In genomic region chr17:17994271-17994670, GRCh38 we compare ENCODE assay signal across 1 cellular context.
TF ChIP-seq lines count a peak whose summit lies in the region.

No MANE protein-coding gene starts in this region.

TF ChIP-seq in GM12878, 131 proteins besides CTCF, POLR2A, EP300 and RAD21:
- TF ChIP-seq SMC3 (IDR thresholded peaks at IDR 0.05; ENCODE audit: borderline replicate concordance, low read length): peak; percentile 24; the same call in 1 of the 2 replicates
- 0 out of 2 replicates have a peak, but pooled peaks have one; percentile 43 for TF ChIP-seq PAX5 (IDR thresholded peaks at IDR 0.05; ENCODE audit: borderline replicate concordance, low read depth, low read length)
- no peak for TF ChIP-seq ATF7 (IDR thresholded peaks at IDR 0.05; ENCODE audit: low read depth)
- no peak for TF ChIP-seq MEF2A (IDR thresholded peaks at IDR 0.05; ENCODE audit: insufficient read depth, low read depth, low read length)
- TF ChIP-seq CBX5 (IDR thresholded peaks at IDR 0.05; ENCODE audit: low read depth): no peak
- no peak for TF ChIP-seq SREBF1 (IDR thresholded peaks at IDR 0.05; ENCODE audit: low read length)
- TF ChIP-seq NFIC (IDR thresholded peaks at IDR 0.05; ENCODE audit: low read depth, low read length): no peak
